9 cellular contexts compared by ENCODE assay signal in the genomic region with DNA sequence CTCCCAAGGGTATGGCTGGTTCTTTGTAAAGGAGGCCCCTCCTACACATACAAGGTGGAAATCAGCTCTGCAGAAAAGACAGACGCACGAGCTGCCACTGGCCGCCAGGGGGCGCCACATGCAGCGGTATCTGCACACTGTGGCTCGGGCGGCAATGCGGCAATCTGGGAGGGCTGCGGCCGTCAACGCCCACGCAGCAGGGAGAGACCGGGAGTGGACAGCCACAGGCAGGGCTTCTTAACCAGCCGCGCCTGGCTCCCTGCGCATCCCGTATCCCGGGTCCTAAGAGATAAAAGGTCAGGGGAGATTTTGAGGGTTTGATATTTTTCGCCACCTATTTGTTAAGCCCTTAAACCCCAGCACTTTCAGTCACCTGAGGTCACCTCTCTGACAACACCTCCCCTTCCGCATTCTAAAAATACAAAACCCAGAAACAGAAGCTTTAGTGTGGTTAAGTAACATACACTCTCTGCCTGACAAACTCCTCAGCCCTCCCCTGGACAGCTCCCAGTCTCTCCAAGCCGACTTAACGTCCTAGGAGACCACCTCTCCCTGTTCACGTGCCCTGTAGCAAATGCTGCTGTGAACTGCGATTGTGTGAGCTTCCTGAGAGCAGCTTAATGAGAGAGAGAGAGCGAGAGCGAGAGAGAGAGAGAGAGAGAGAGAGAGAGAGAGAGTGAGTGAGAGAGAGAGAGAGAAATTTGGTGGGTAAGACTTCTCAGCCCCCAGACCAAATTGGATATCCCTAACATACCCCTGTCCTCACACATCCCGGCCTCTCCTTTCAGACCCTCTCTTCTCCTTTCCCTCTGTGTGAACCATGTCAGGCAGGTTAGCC. TPM values are rescaled to one million over a fixed set of nuclear protein-coding genes. Genes with fewer than 3 reads are reported as not detected.
DNase-seq lines count a peak whose midpoint lies in the region; ATAC-seq, FAIRE-seq and TF ChIP-seq lines count a peak whose summit lies in the region.
"Had no signal": no experiment of that assay in that cellular context is flagged by ENCODE, and none has a peak within 500 bp of the region (broad histone marks: within the 10 kb centered on the region; RNA-seq: fewer than 3 reads in every experiment).

No MANE protein-coding gene starts in this region.

- no peaks in the 10 kb centered on the region for H3K9me3 ChIP-seq in kidney (ENCODE audit: control insufficient read depth in 1 of 2, low read length in 2 of 2)

- H3K4me1 ChIP-seq in kidney (ENCODE audit: control insufficient read depth in 1 of 2, insufficient read depth in 1 of 2, low read depth in 1 of 2, low read length in 2 of 2) = peaks cover 0 to 6% of the 10 kb centered on the region in 2 donors

- no peak overlapping the region for H3K9ac ChIP-seq in kidney (ENCODE audit: low read length in 2 of 2)

- no peak for FAIRE-seq in kidney (lab: Jason Lieb, UNC)

- intact Hi-C loops in kidney (cut with DNase I) = loop anchor here (5.0 kb wide), 1 partner anchor 158 kb away; no protein-coding TSS in a partner anchor

- peak; percentile 82 for ATAC-seq in GM18909 (IDR thresholded peaks at IDR 0.05; ENCODE audit: poor library complexity, unreplicated experiment)
- ATAC-seq in HG03159 (IDR thresholded peaks at IDR 0.05; ENCODE audit: unreplicated experiment) = peak; percentile 76

- peak overlapping the region; percentile 11 to 21 for H3K4me3 ChIP-seq in kidney (ENCODE audit: low read length in 2 of 2)
- H3K4me3 ChIP-seq: SK-N-MC had no signal

- peak overlapping the region in 1 of 2 donors; percentile 23 for H3K27ac ChIP-seq in kidney (ENCODE audit: low read depth in 2 of 2, low read length in 2 of 2)
- H3K27ac ChIP-seq: SK-N-MC had no signal

- H3K36me3 ChIP-seq in kidney (ENCODE audit: control insufficient read depth in 1 of 2, insufficient read depth in 2 of 2, low read length in 2 of 2) = no peaks in the 10 kb centered on the region

- peak; percentile 89 for TF ChIP-seq CTCF in kidney (IDR thresholded peaks at IDR 0.05; ENCODE audit: borderline replicate concordance, extremely low read depth, insufficient read depth)

- peak; percentile 63 for DNase-seq in AML-193 (lab: John Stamatoyannopoulos, UW)
- DNase-seq in NCI-H226 = peak; percentile 74
- DNase-seq in activated CD4-positive, CD25-positive, alpha-beta regulatory T cell treated with anti-CD3 and anti-CD28 coated beads, Interleukin-2, amount 50 U/mL, for 72 hours = peak; percentile 93
- peak; percentile 85 for DNase-seq in cerebellar cortex (ENCODE audit: low spot score)
- DNase-seq in kidney = peak; percentile 95
- DNase-seq in stimulated activated CD4-positive, alpha-beta T cell treated with anti-CD3 and anti-CD28 coated beads, Interleukin-2, amount 100 ng/mL, for 4 hours (ENCODE audit: low read depth) = peak; percentile 82

RNA-seq across cellular contexts. Expression of gene KCNA2, which starts 13.5 kb away (rescaled TPM):
- total RNA-seq in kidney = 1.3 TPM
- 0.09 TPM for polyA plus RNA-seq in kidney (ENCODE audit: insufficient read depth, low read depth, low replicate concordance)

RNA-seq across cellular contexts. Expression of gene KCNA3, which starts 55.1 kb away (rescaled TPM):
- total RNA-seq in kidney = 6.7 TPM
- polyA plus RNA-seq in kidney (ENCODE audit: insufficient read depth, low read depth, low replicate concordance) = not detected
